In genomic region chr21:39183272-39184049, GRCh38 we compare ENCODE assay signal across 8 cellular contexts. TPM values are rescaled to one million over a fixed set of nuclear protein-coding genes. Genes with fewer than 3 reads are reported as not detected.
DNase-seq lines count a peak whose midpoint lies in the region; ATAC-seq lines count a peak whose summit lies in the region.

TSS of gene PSMG1 (minus strand) at chr21:39183451. CDS start at chr21:39183385, 66 bp downstream.

- H3K4me1 Mint-ChIP-seq in dendritic cell treated with granulocyte-macrophage colony-stimulating factor and Interleukin-4, amounts not matched to agents 40 ng/mL and 50 ng/mL, for 4 days (ENCODE audit: low read depth) = peaks cover 31% of the 10 kb centered on the region

- peak; percentile 89 for ATAC-seq in GM19438 (IDR thresholded peaks at IDR 0.05; ENCODE audit: low read depth, unreplicated experiment)
- peak; percentile 81 for ATAC-seq in HG03571 (IDR thresholded peaks at IDR 0.05; ENCODE audit: unreplicated experiment)
- ATAC-seq in left lobe of liver = peak; percentile 89

- peaks cover 37% of the 10 kb centered on the region for H3K36me3 Mint-ChIP-seq in dendritic cell treated with granulocyte-macrophage colony-stimulating factor and Interleukin-4, amounts not matched to agents 40 ng/mL and 50 ng/mL, for 4 days (ENCODE audit: low read depth)

- H3K27ac Mint-ChIP-seq in dendritic cell treated with granulocyte-macrophage colony-stimulating factor and Interleukin-4, amounts not matched to agents 40 ng/mL and 50 ng/mL, for 4 days = peak within 1 kb of the TSS; percentile 96

- H3K27me3 Mint-ChIP-seq in dendritic cell treated with granulocyte-macrophage colony-stimulating factor and Interleukin-4, amounts not matched to agents 40 ng/mL and 50 ng/mL, for 4 days = no peaks in the 10 kb centered on the region

- H3K4me3 Mint-ChIP-seq in dendritic cell treated with granulocyte-macrophage colony-stimulating factor and Interleukin-4, amounts not matched to agents 40 ng/mL and 50 ng/mL, for 4 days = peak within 1 kb of the TSS; percentile 92

- DNase-seq in CD1c-positive myeloid dendritic cell (ENCODE audit: extremely low spot score) = peak; percentile 98
- peak; percentile 93 for DNase-seq in NCI-H774 (lab: John Stamatoyannopoulos, UW)
- peak; percentile 90 to 92 for DNase-seq in activated CD4-positive, alpha-beta T cell treated with anti-CD3 and anti-CD28 coated beads, Interleukin-2, amount 50 U/mL, for 4 hours
- peak; percentile 97 for DNase-seq in left lobe of liver (ENCODE audit: low spot score)
- DNase-seq in stimulated activated CD4-positive, alpha-beta T cell treated with anti-CD3 and anti-CD28 coated beads, Interleukin-2, amount 100 ng/mL, for 24 hours = peak; percentile 96 to 98

- intact Hi-C loops in dendritic cell treated with granulocyte-macrophage colony-stimulating factor and Interleukin-4, amounts not matched to agents 40 ng/mL and 50 ng/mL, for 4 days (cut with micrococcal nuclease) = loop anchor here (2.0 to 5.0 kb wide), 2 partner anchors 203 to 376 kb away; partner anchors contain the start of gene ETS2

- H3K9me3 Mint-ChIP-seq in dendritic cell treated with granulocyte-macrophage colony-stimulating factor and Interleukin-4, amounts not matched to agents 40 ng/mL and 50 ng/mL, for 4 days = no peaks in the 10 kb centered on the region

RNA-seq across cellular contexts. Expression of gene PSMG1, which starts in this region (rescaled TPM):
- total RNA-seq in left lobe of liver = 18.2 TPM

Comparison
In these comparisons a context has a peak if more than half of its experiments do, and no peak if none do; other contexts are left out.
1. Peak in every context shown above with its lines: DNase-seq and ATAC-seq.